ENCODE assay signal across 27 cellular contexts in the genomic region with DNA sequence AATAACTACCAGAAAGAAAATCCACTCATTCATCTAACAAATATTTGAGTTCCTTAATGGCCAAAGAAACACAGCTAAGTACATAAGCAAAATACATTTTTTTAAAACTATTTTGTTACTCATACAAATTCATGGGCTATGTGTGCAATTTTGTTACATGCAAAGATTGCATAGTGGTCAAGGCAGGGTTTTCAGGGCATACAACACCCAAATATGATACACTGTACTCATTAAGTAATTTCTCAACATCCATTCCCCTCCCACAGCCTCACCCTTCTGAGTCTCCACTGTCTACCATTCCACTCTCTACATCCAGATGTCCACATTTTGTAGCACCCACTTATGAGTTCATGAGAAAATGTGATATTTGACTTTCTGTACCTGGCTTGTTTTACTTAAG. TPM values are rescaled to one million over a fixed set of nuclear protein-coding genes. Genes with fewer than 3 reads are reported as not detected.
DNase-seq lines count a peak whose midpoint lies in the region; ATAC-seq and TF ChIP-seq lines count a peak whose summit lies in the region.
"Had no signal": no experiment of that assay in that cellular context is flagged by ENCODE, and none has a peak within 500 bp of the region (broad histone marks: within the 10 kb centered on the region; RNA-seq: fewer than 3 reads in every experiment).

No MANE protein-coding gene starts in this region.

- no peak overlapping the region for H2BK5ac ChIP-seq in IMR-90 (ENCODE audit: low read depth, low read length, poor library complexity, severe bottlenecking)

- intact Hi-C loops in IMR-90 (cut with micrococcal nuclease), result no loop called here

- TF ChIP-seq POLR2A in IMR-90 (IDR thresholded peaks at IDR 0.05; ENCODE audit: low read depth, low read length), result no peak

- H3K36me3 Mint-ChIP-seq in activated CD8-positive, alpha-beta memory T cell treated with anti-CD3 and anti-CD28 coated beads, Interleukin-2, amount 10 ng/mL, durations not matched to agents 7 days and 5 days, result peaks cover 44% of the 10 kb centered on the region

- H4K8ac ChIP-seq in IMR-90 (ENCODE audit: low read depth in 2 of 2, low read length in 2 of 2), result no peak overlapping the region

- no peaks in the 10 kb centered on the region for H3K27me3 Mint-ChIP-seq in activated CD8-positive, alpha-beta memory T cell treated with anti-CD3 and anti-CD28 coated beads, Interleukin-2, amount 10 ng/mL, durations not matched to agents 7 days and 5 days
- H3K27me3 Mint-ChIP-seq: CD4-positive, alpha-beta T cell; T-cell had no signal

- no peak overlapping the region for H3K14ac ChIP-seq in IMR-90 (replicated peaks; ENCODE audit: low read depth, low read length)

- H3K9me1 ChIP-seq in IMR-90 (ENCODE audit: insufficient read depth, low read length), result no peaks in the 10 kb centered on the region

- no peak overlapping the region for H4K91ac ChIP-seq in IMR-90 (ENCODE audit: insufficient read depth, low read depth, low read length)

- no peak overlapping the region for H3K4ac ChIP-seq in IMR-90 (ENCODE audit: low read depth, low read length)

- H3K79me2 ChIP-seq in hepatocyte, result no peaks in the 10 kb centered on the region

- no peak overlapping the region for H3K18ac ChIP-seq in IMR-90 (ENCODE audit: low read depth, low read length)

- no TSS peak for BruUV-seq in IMR-90 (replicated peaks; lab: Mats Ljungman, UMichigan)

- 0 out of 2 replicates have a peak, but pooled peaks cover 1% of the 10 kb centered on the region for H3K9me3 ChIP-seq in IMR-90 (ENCODE audit: control insufficient read depth, insufficient read depth, low read length)
- no peaks in the 10 kb centered on the region for H3K9me3 ChIP-seq in hepatocyte (ENCODE audit: low read depth)
- H3K9me3 ChIP-seq: SJSA1 had no signal

- no peaks in the 10 kb centered on the region for H3K9me2 ChIP-seq in hepatocyte (replicated peaks; ENCODE audit: insufficient read depth)

- H2AFZ ChIP-seq in IMR-90 (replicated peaks; ENCODE audit: low read length, poor library complexity) (no peak overlapping the region), hepatocyte (no peak overlapping the region)

- POLR2A ChIA-PET in AG04449 (lab: Yijun Ruan, JAX), result no interaction called here
- POLR2A ChIA-PET in IMR-90 (lab: Charles Lee; ENCODE audit: unreplicated experiment), result no interaction called here

- no peak overlapping the region for H3K4me3 ChIP-seq in AG04449 (ENCODE audit: low read depth, low read length)
- H3K4me3 ChIP-seq in IMR-90 (ENCODE audit: insufficient read depth, low read depth, low read length), result no peak overlapping the region
- no peak overlapping the region for H3K4me3 ChIP-seq in epithelial cell of esophagus (ENCODE audit: low read length)
- no peak overlapping the region for H3K4me3 ChIP-seq in hepatocyte
- H3K4me3 ChIP-seq: BLaER1 treated with 17β-estradiol and CSF1 and Interleukin-3, amounts not matched to agents 10 nM and 100 nM; MG63; SJSA1 had no signal

- no peak overlapping the region for H3K23ac ChIP-seq in IMR-90 (ENCODE audit: low read depth, low read length)

- H3K9me3 Mint-ChIP-seq in activated CD8-positive, alpha-beta memory T cell treated with anti-CD3 and anti-CD28 coated beads, Interleukin-2, amount 10 ng/mL, durations not matched to agents 7 days and 5 days (ENCODE audit: low read depth), result peaks cover 8% of the 10 kb centered on the region

- no peak overlapping the region for H2AK5ac ChIP-seq in IMR-90 (ENCODE audit: low read depth, low read length)

- dilution Hi-C loops in IMR-90 (cut with HindIII; ENCODE audit: low sequenced_read_pairs, unreplicated experiment), result no loop called here

- H3K4me3 Mint-ChIP-seq in activated CD8-positive, alpha-beta memory T cell treated with anti-CD3 and anti-CD28 coated beads, Interleukin-2, amount 10 ng/mL, durations not matched to agents 7 days and 5 days, result no peak overlapping the region
- H3K4me3 Mint-ChIP-seq: CD4-positive, alpha-beta T cell; T-cell had no signal

- no peaks in the 10 kb centered on the region; a peak in 1 of 4 replicates for H3K79me1 ChIP-seq in IMR-90 (ENCODE audit: low read depth in 1 of 2, low read length in 2 of 2)

- H2BK15ac ChIP-seq in IMR-90 (ENCODE audit: low read depth, low read length), result no peak overlapping the region

- no peak overlapping the region for H2BK20ac ChIP-seq in IMR-90 (ENCODE audit: low read depth, low read length)

- H3K36me3 ChIP-seq in IMR-90 (ENCODE audit: control insufficient read depth, insufficient read depth, low read length) (no peaks in the 10 kb centered on the region), hepatocyte (replicated peaks; ENCODE audit: insufficient read depth, low read depth) (no peaks in the 10 kb centered on the region)
- H3K36me3 ChIP-seq: MG63, SJSA1 had no signal

- TF ChIP-seq CTCF in AG04449 (IDR thresholded peaks at IDR 0.05; ENCODE audit: insufficient read depth, low read length, missing control alignments) (no peak), IMR-90 (conservative IDR thresholded peaks at IDR 0.05; ENCODE audit: low read depth, low read length) (no peak), epithelial cell of esophagus (IDR thresholded peaks at IDR 0.05; ENCODE audit: insufficient read depth, low read depth, low read length, missing control alignments) (no peak), hepatocyte (IDR thresholded peaks at IDR 0.05; ENCODE audit: poor library complexity) (no peak)

- no peak for TF ChIP-seq RAD21 in IMR-90 (IDR thresholded peaks at IDR 0.05; ENCODE audit: low read length)

- H4K20me1 ChIP-seq in IMR-90 (ENCODE audit: insufficient read depth, low read length) (no peaks in the 10 kb centered on the region), hepatocyte (ENCODE audit: insufficient read depth, poor library complexity, severe bottlenecking) (no peaks in the 10 kb centered on the region)

- H3K4me2 ChIP-seq in IMR-90 (ENCODE audit: low read depth, low read length) (no peak overlapping the region), hepatocyte (no peak overlapping the region)
- H3K4me2 ChIP-seq: BLaER1 treated with 17β-estradiol and CSF1 and Interleukin-3, amounts not matched to agents 10 nM and 100 nM had no signal

- H2BK120ac ChIP-seq in IMR-90 (ENCODE audit: low read depth, low read length), result no peak overlapping the region

- peaks cover 14% of the 10 kb centered on the region for H3K4me1 Mint-ChIP-seq in activated CD8-positive, alpha-beta memory T cell treated with anti-CD3 and anti-CD28 coated beads, Interleukin-2, amount 10 ng/mL, durations not matched to agents 7 days and 5 days

- no peak overlapping the region for H4K5ac ChIP-seq in IMR-90 (ENCODE audit: low read depth, low read length)

- no peak overlapping the region for H3K27ac Mint-ChIP-seq in activated CD8-positive, alpha-beta memory T cell treated with anti-CD3 and anti-CD28 coated beads, Interleukin-2, amount 10 ng/mL, durations not matched to agents 7 days and 5 days
- H3K27ac Mint-ChIP-seq: CD4-positive, alpha-beta T cell; T-cell had no signal

- H3K27ac ChIP-seq in IMR-90 (ENCODE audit: insufficient read depth, low read length), result no peak overlapping the region
- H3K27ac ChIP-seq in hepatocyte, result no peak overlapping the region
- H3K27ac ChIP-seq: BLaER1 treated with 17β-estradiol and CSF1 and Interleukin-3, amounts not matched to agents 10 nM and 100 nM; SJSA1 had no signal

- CTCF ChIA-PET in AG04449 (lab: Yijun Ruan, JAX) (no interaction called here), IMR-90 (lab: Yijun Ruan, JAX) (interaction anchor here (1.4 kb wide), 1 partner anchor 11 kb away, joined by 5 read pairs; no protein-coding TSS in a partner anchor)
- CTCF ChIA-PET in activated CD8-positive, alpha-beta memory T cell treated with anti-CD3 and anti-CD28 coated beads, Interleukin-2, amount 10 ng/mL, durations not matched to agents 7 days and 5 days (lab: Charles Lee), result no interaction called here

- H3K9ac ChIP-seq in IMR-90 (ENCODE audit: low read depth, low read length), result no peak overlapping the region
- H3K9ac ChIP-seq: BLaER1 treated with 17β-estradiol and CSF1 and Interleukin-3, amounts not matched to agents 10 nM and 100 nM had no signal

- H3K27me3 ChIP-seq in IMR-90 (ENCODE audit: control insufficient read depth, insufficient read depth, low read length) (no peaks in the 10 kb centered on the region), hepatocyte (no peaks in the 10 kb centered on the region)
- H3K27me3 ChIP-seq: MG63, SJSA1 had no signal

- DNase-seq in AG04449 (ENCODE audit: low read depth, low spot score), result peak; percentile 24
- peak; percentile 0 for DNase-seq in ELR (ENCODE audit: low read depth)
- DNase-seq in IMR-90, result peak; percentile 3
- DNase-seq in epithelial cell of esophagus (ENCODE audit: low read depth), result peak; percentile 3
- no peak for DNase-seq in activated CD8-positive, alpha-beta memory T cell treated with anti-CD3 and anti-CD28 coated beads, Interleukin-2, amount 10 ng/mL, durations not matched to agents 7 days and 5 days
- DNase-seq in NCI-H524 treated with DMSO at 0.1 percent for 48 hours (lab: John Stamatoyannopoulos, UW), result no peak
- no peak for DNase-seq in hepatocyte (ENCODE audit: low spot score)
- DNase-seq: AML-193; CD4-positive, alpha-beta T cell; GDM1; KBM-7; MG63; NCI-H1092; NCI-H1436; NCI-H187; NCI-H2081 treated with DMSO at 0.1 percent for 48 hours; NCI-H2171 treated with DMSO at 0.1 percent for 48 hours; NCI-H345; NCI-H526; NCI-H82; NK-92 treated with Interleukin-12 subunit alpha and Interleukin-12 subunit beta, amount 100 ng/mL, for 24 hours; PC-3; T-cell had no signal

- H3K4me1 ChIP-seq in IMR-90 (ENCODE audit: control insufficient read depth, insufficient read depth, low read length) (no peaks in the 10 kb centered on the region), hepatocyte (ENCODE audit: insufficient read depth) (no peaks in the 10 kb centered on the region)
- H3K4me1 ChIP-seq: BLaER1 treated with 17β-estradiol and CSF1 and Interleukin-3, amounts not matched to agents 10 nM and 100 nM; SJSA1 had no signal

- in situ Hi-C loops in IMR-90 (cut with MboI; ENCODE audit: low sequenced_read_pairs), result no loop called here

- ATAC-seq in IMR-90 (ENCODE audit: low read depth) (peak; percentile 51; the same call in 1 of the 2 replicates), GM18858 (IDR thresholded peaks at IDR 0.05; ENCODE audit: unreplicated experiment) (no peak)
- no peak for ATAC-seq in activated CD8-positive, alpha-beta memory T cell treated with anti-CD3 and anti-CD28 coated beads, Interleukin-2, amount 10 ng/mL, durations not matched to agents 7 days and 5 days
- ATAC-seq: PC-3, Right ventricle myocardium inferior, T-cell had no signal

- no peak overlapping the region for H2AK9ac ChIP-seq in IMR-90 (replicated peaks; ENCODE audit: low read depth, low read length, poor library complexity)

- H3K56ac ChIP-seq in IMR-90 (ENCODE audit: extremely low read depth, insufficient read depth, low read length), result no peak overlapping the region

RNA-seq across cellular contexts. Expression of gene BRWD3, which starts 58.2 kb away (rescaled TPM):
- total RNA-seq in IMR-90 (2012; rRNA removed) (12.2 and 20.0 TPM in 2 replicates), hepatocyte (23.1 and 28.3 TPM in 2 replicates)
- polyA plus RNA-seq in IMR-90 (2012; rRNA removed) (2.5 and 3.0 TPM in 2 replicates), hepatocyte (1.7 and 2.5 TPM in 2 replicates)
- 0.34 and 0.43 TPM in 2 replicates for polyA plus RNA-seq in IMR-90 (2012; cell fraction: cytosol; rRNA removed)
- 3.4 and 14.2 TPM in 2 replicates for polyA plus RNA-seq in IMR-90 (2012; cell fraction: nucleus; rRNA removed; ENCODE audit: low replicate concordance)
- total RNA-seq in activated CD8-positive, alpha-beta memory T cell treated with anti-CD3 and anti-CD28 coated beads, Interleukin-2, amount 10 ng/mL, durations not matched to agents 7 days and 5 days, result 10 to 100 TPM; 17.0 to 22.2 TPM

Comparison
In these comparisons a context has a peak if more than half of its experiments do, and no peak if none do; other contexts are left out.
1. DNase-seq: peak in AG04449 (single experiment), ELR (single experiment), IMR-90 (single experiment) and epithelial cell of esophagus (single experiment); none in activated CD8-positive, alpha-beta memory T cell treated with anti-CD3 and anti-CD28 coated beads, Interleukin-2, amount 10 ng/mL, durations not matched to agents 7 days and 5 days (single experiment), NCI-H524 treated with DMSO at 0.1 percent for 48 hours (single experiment) and hepatocyte (single experiment).